ENCODE assay signal across 24 cellular contexts in the genomic region with DNA sequence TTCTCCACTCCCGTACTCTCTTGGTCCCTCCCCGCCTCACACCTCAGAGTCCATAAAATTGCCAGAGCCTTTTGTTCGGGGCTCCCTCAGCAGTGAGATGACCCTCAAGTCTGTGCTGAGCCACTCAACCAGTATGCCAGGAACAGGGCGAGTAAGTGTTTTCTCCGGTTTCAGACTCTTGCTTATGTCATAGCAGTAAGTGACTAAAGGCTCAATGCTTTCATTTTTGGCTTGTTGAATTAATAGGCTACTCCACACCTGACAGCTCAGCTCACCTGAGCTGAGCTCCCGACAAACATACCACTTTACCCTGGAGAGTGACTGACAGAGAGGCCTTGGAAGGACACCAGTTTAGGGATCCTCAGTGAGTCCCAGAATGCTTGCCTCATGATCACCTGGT. TPM values are rescaled to one million over a fixed set of nuclear protein-coding genes. Genes with fewer than 3 reads are reported as not detected.
"Had no signal": no experiment of that assay in that cellular context is flagged by ENCODE, and none has a peak within 500 bp of the region (broad histone marks: within the 10 kb centered on the region; RNA-seq: fewer than 3 reads in every experiment).

No MANE protein-coding gene starts in this region.

- DNase-seq: activated CD4-positive, alpha-beta T cell treated with anti-CD3 and anti-CD28 coated beads, Interleukin-2, amount 10 ng/mL, durations not matched to agents 7 days and 5 days; activated CD4-positive, CD25-positive, alpha-beta regulatory T cell; activated CD8-positive, alpha-beta memory T cell treated with anti-CD3 and anti-CD28 coated beads, Interleukin-2, amount 50 U/mL, for 4 hours; activated effector memory CD4-positive, alpha-beta T cell treated with Interleukin-2 at 50 U/mL for 16 hours; activated naive CD4-positive, alpha-beta T cell treated with anti-CD3 and anti-CD28 coated beads, Interleukin-2, amount 10 ng/mL, durations not matched to agents 7 days and 5 days; activated naive CD8-positive, alpha-beta T cell treated with anti-CD3 and anti-CD28 coated beads, Interleukin-2, amount 50 U/mL, for 24 hours; activated T-cell treated with anti-CD3 and anti-CD28 coated beads, Interleukin-2, amount 50 U/mL, for 4 hours; anterior cingulate cortex; brain microvascular endothelial cell; cerebellar nuclear complex; cortex of kidney; foreskin fibroblast; left cardiac atrium; sigmoid colon; spleen; stimulated activated CD4-positive, alpha-beta T cell treated with anti-CD3 and anti-CD28 coated beads, Interleukin-4, amount 100 ng/mL, for 4 hours; stimulated activated naive B cell treated with anti-CD40 and anti-IgM and Interleukin-4, amounts not matched to agents 10 μg/mL and 1 μg/mL and 100 μg/mL, for 72 hours; T1000 had no signal

- H3K4me1 Mint-ChIP-seq: activated CD4-positive, alpha-beta T cell treated with anti-CD3 and anti-CD28 coated beads, Interleukin-2, amount 10 ng/mL, durations not matched to agents 7 days and 5 days; activated naive CD4-positive, alpha-beta T cell treated with anti-CD3 and anti-CD28 coated beads, Interleukin-2, amount 10 ng/mL, durations not matched to agents 7 days and 5 days; activated naive CD8-positive, alpha-beta T cell treated with anti-CD3 and anti-CD28 coated beads, Interleukin-2, amount 50 U/mL, for 24 hours; mesothelial cell of epicardium; stimulated activated naive B cell treated with anti-CD40 and anti-IgM and Interleukin-4, amounts not matched to agents 10 μg/mL and 1 μg/mL and 100 μg/mL, for 72 hours had no signal

- H3K4me3 Mint-ChIP-seq: activated CD4-positive, alpha-beta T cell treated with anti-CD3 and anti-CD28 coated beads, Interleukin-2, amount 10 ng/mL, durations not matched to agents 7 days and 5 days; activated naive CD4-positive, alpha-beta T cell treated with anti-CD3 and anti-CD28 coated beads, Interleukin-2, amount 10 ng/mL, durations not matched to agents 7 days and 5 days; activated naive CD8-positive, alpha-beta T cell treated with anti-CD3 and anti-CD28 coated beads, Interleukin-2, amount 50 U/mL, for 24 hours; activated T-cell treated with anti-CD3 and anti-CD28 coated beads, Interleukin-2, amount 50 U/mL, for 4 hours; mesothelial cell of epicardium; natural killer cell treated with Interleukin-12 subunit alpha and Interleukin-12 subunit beta and Interleukin-15 and Interleukin-18, amount 100 ng/mL, for 72 hours; stimulated activated naive B cell treated with anti-CD40 and anti-IgM and Interleukin-4, amounts not matched to agents 10 μg/mL and 1 μg/mL and 100 μg/mL, for 72 hours had no signal

- H3K4me3 ChIP-seq: hepatocyte, sigmoid colon, spleen, thoracic aorta, upper lobe of left lung had no signal

- H3K9me3 Mint-ChIP-seq: activated CD4-positive, alpha-beta T cell treated with anti-CD3 and anti-CD28 coated beads, Interleukin-2, amount 10 ng/mL, durations not matched to agents 7 days and 5 days; activated naive CD4-positive, alpha-beta T cell treated with anti-CD3 and anti-CD28 coated beads, Interleukin-2, amount 10 ng/mL, durations not matched to agents 7 days and 5 days; activated naive CD8-positive, alpha-beta T cell treated with anti-CD3 and anti-CD28 coated beads, Interleukin-2, amount 50 U/mL, for 24 hours; activated T-cell treated with anti-CD3 and anti-CD28 coated beads, Interleukin-2, amount 50 U/mL, for 4 hours; mesothelial cell of epicardium; natural killer cell treated with Interleukin-12 subunit alpha and Interleukin-12 subunit beta and Interleukin-15 and Interleukin-18, amount 100 ng/mL, for 72 hours; stimulated activated naive B cell treated with anti-CD40 and anti-IgM and Interleukin-4, amounts not matched to agents 10 μg/mL and 1 μg/mL and 100 μg/mL, for 72 hours had no signal

- H3K27ac Mint-ChIP-seq: activated CD4-positive, alpha-beta T cell treated with anti-CD3 and anti-CD28 coated beads, Interleukin-2, amount 10 ng/mL, durations not matched to agents 7 days and 5 days; activated naive CD4-positive, alpha-beta T cell treated with anti-CD3 and anti-CD28 coated beads, Interleukin-2, amount 10 ng/mL, durations not matched to agents 7 days and 5 days; activated naive CD8-positive, alpha-beta T cell treated with anti-CD3 and anti-CD28 coated beads, Interleukin-2, amount 50 U/mL, for 24 hours; mesothelial cell of epicardium; natural killer cell treated with Interleukin-12 subunit alpha and Interleukin-12 subunit beta and Interleukin-15 and Interleukin-18, amount 100 ng/mL, for 72 hours; stimulated activated naive B cell treated with anti-CD40 and anti-IgM and Interleukin-4, amounts not matched to agents 10 μg/mL and 1 μg/mL and 100 μg/mL, for 72 hours had no signal

- H3K36me3 Mint-ChIP-seq: activated naive CD4-positive, alpha-beta T cell treated with anti-CD3 and anti-CD28 coated beads, Interleukin-2, amount 10 ng/mL, durations not matched to agents 7 days and 5 days; mesothelial cell of epicardium; natural killer cell treated with Interleukin-12 subunit alpha and Interleukin-12 subunit beta and Interleukin-15 and Interleukin-18, amount 100 ng/mL, for 72 hours; stimulated activated naive B cell treated with anti-CD40 and anti-IgM and Interleukin-4, amounts not matched to agents 10 μg/mL and 1 μg/mL and 100 μg/mL, for 72 hours had no signal

RNA-seq across cellular contexts. Expression of a gene that starts 30.5 kb away (rescaled TPM):
- total RNA-seq: activated CD4-positive, alpha-beta T cell treated with anti-CD3 and anti-CD28 coated beads, Interleukin-2, amount 10 ng/mL, durations not matched to agents 7 days and 5 days; activated T-cell treated with anti-CD3 and anti-CD28 coated beads, Interleukin-2, amount 50 U/mL, for 4 hours; mesothelial cell of epicardium; natural killer cell treated with Interleukin-12 subunit alpha and Interleukin-12 subunit beta and Interleukin-15 and Interleukin-18, amount 100 ng/mL, for 72 hours; T-helper 1 cell treated with Interleukin-12 subunit alpha and Interleukin-12 subunit beta and Interleukin-4 antibody, amounts not matched to agents 30 ng/mL and 1 ng/mL, for 36 hours had no signal
